9 cellular contexts compared by ENCODE assay signal in the genomic region with DNA sequence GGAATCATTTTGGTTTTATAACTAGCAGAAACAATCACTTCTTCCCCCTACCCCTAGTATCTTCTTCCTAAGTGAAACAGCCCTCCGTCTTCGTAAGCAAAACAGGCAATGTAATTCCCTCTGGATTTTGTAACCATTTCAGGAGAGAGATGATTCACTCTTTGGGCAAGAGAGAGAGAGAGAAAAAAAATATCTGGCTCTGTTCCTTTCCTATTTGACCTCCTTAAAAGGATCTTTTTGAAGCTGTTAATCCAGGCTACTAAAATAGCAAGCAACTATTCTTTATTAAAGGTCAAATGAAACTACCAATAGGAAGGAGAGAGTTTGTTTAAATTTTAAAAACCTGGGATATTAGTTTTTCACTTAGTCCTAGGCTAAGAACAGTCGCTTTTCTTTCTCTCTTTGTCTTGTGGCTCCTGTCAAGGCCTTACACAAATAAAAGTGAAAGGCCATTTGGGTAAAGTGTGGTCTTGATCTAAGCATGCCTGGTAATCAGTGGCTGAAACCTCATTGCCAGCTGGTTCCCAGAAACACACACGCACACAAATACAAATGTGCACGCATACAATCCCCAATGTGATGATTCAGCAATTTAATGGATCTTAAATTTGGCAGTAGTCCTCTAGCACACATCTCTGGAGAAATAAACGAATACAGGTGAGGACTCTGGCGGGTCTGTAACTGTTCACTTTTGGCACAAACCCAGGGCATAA.
DNase-seq lines count a peak whose midpoint lies in the region; ATAC-seq and TF ChIP-seq lines count a peak whose summit lies in the region.
"Had no signal": no experiment of that assay in that cellular context is flagged by ENCODE, and none has a peak within 500 bp of the region (broad histone marks: within the 10 kb centered on the region; RNA-seq: fewer than 3 reads in every experiment).

No MANE protein-coding gene starts in this region.

- 0 out of 2 replicates have a peak, but pooled peaks cover 3% of the 10 kb centered on the region for H3K27me3 ChIP-seq in Karpas-422 (ENCODE audit: low read length)
- H3K27me3 ChIP-seq in right cardiac atrium (ENCODE audit: control insufficient read depth, insufficient read depth): no peaks in the 10 kb centered on the region

- no peak overlapping the region for H3K9ac ChIP-seq in Karpas-422 (ENCODE audit: low read length)

- no peaks in the 10 kb centered on the region for H4K20me1 ChIP-seq in Karpas-422 (ENCODE audit: insufficient read depth, low read depth, low read length)

- in situ Hi-C loops in astrocyte of the spinal cord (cut with HindIII; ENCODE audit: low sequenced_read_pairs): no loop called here

- no peaks in the 10 kb centered on the region for H3K36me3 ChIP-seq in Karpas-422 (ENCODE audit: insufficient read depth, low read length)

- ATAC-seq in right cardiac atrium: peak; percentile 86 to 90

- no peaks in the 10 kb centered on the region for H3K9me2 ChIP-seq in Karpas-422 (replicated peaks; ENCODE audit: insufficient read depth, low read length)

- no peak overlapping the region for H3K4me3 ChIP-seq in Karpas-422 (ENCODE audit: low read length)
- no peak overlapping the region for H3K4me3 ChIP-seq in astrocyte of the spinal cord (ENCODE audit: low read depth, low read length)
- H3K4me3 ChIP-seq in right cardiac atrium (ENCODE audit: low read length): no peak overlapping the region

- H3K9me3 ChIP-seq in Karpas-422 (ENCODE audit: low read length): no peaks in the 10 kb centered on the region
- H3K9me3 ChIP-seq in right cardiac atrium (ENCODE audit: control insufficient read depth, low read length): no peaks in the 10 kb centered on the region

- 49% methylated on average over 7 of the region's 7 CpGs for WGBS in right cardiac atrium

- H3K4me1 ChIP-seq in Karpas-422 (ENCODE audit: low read length) (no peaks in the 10 kb centered on the region), right cardiac atrium (ENCODE audit: control insufficient read depth, insufficient read depth, low read length) (no peaks in the 10 kb centered on the region)

- H3K79me2 ChIP-seq in Karpas-422 (ENCODE audit: low read length): no peaks in the 10 kb centered on the region

- DNase-seq in Karpas-422 (no peak), astrocyte of the spinal cord (ENCODE audit: low read depth, low spot score) (peak; percentile 91), right cardiac atrium (peak in 1 of 3 donors; percentile 24), substantia nigra (lab: John Stamatoyannopoulos, UW) (peak in 2 of 49 donors; percentile 7 to 17), NCI-H1436 (lab: John Stamatoyannopoulos, UW) (no peak), globus pallidus (ENCODE audit: low spot score) (no peak), GM19240 (ENCODE audit: insufficient read length, low spot score) (no peak)
- DNase-seq in stimulated activated CD4-positive, alpha-beta T cell treated with anti-CD3 and anti-CD28 coated beads, Interleukin-4, amount 100 ng/mL, for 1 hour: no peak
- DNase-seq: activated CD4-positive, alpha-beta T cell treated with anti-CD3 and anti-CD28 coated beads, Interleukin-2, amount 10 ng/mL, durations not matched to agents 7 days and 5 days had no signal

- intact Hi-C loops in right cardiac atrium (cut with DNase I): no loop called here

- TF ChIP-seq CTCF in astrocyte of the spinal cord (IDR thresholded peaks at IDR 0.05; ENCODE audit: low read depth, low read length): no peak

- no peak overlapping the region for H3K4me2 ChIP-seq in Karpas-422 (ENCODE audit: low read depth, low read length, poor library complexity, severe bottlenecking)

- no peak overlapping the region for H3K27ac ChIP-seq in Karpas-422 (ENCODE audit: low read length)
- H3K27ac ChIP-seq in right cardiac atrium (ENCODE audit: low read length): peak overlapping the region; percentile 80
- H3K27ac ChIP-seq in substantia nigra (ENCODE audit: low read depth, low read length, poor library complexity, severe bottlenecking): peak overlapping the region; percentile 46

- H2AFZ ChIP-seq in Karpas-422 (ENCODE audit: low read length): peak overlapping the region; percentile 48; the same call in 1 of the 2 replicates
